7 cellular contexts compared by ENCODE assay signal in genomic region chr10:71888248-71888622, GRCh38. TPM values are rescaled to one million over a fixed set of nuclear protein-coding genes. Genes with fewer than 3 reads are reported as not detected.
DNase-seq lines count a peak whose midpoint lies in the region; ATAC-seq and TF ChIP-seq lines count a peak whose summit lies in the region.

No MANE protein-coding gene starts in this region.

- H2AFZ ChIP-seq in hepatocyte = peak overlapping the region; percentile 82

- DNase-seq in HL-60 (ENCODE audit: low read depth in 1 of 2, low spot score in 1 of 2) (no peak), hepatocyte (ENCODE audit: low spot score) (no peak), RPMI8226 (no peak)
- no peak for DNase-seq in activated CD8-positive, alpha-beta T cell treated with anti-CD3 and anti-CD28 coated beads, Interleukin-2, amount 10 ng/mL, durations not matched to agents 7 days and 5 days
- DNase-seq in stimulated activated naive B cell treated with anti-CD40 and anti-IgM and Interleukin-4, amounts not matched to agents 10 μg/mL and 1 μg/mL and 100 μg/mL, for 72 hours = no peak
- no peak for DNase-seq in effector CD4-positive, alpha-beta T cell

- POLR2A ChIA-PET in activated CD8-positive, alpha-beta T cell treated with anti-CD3 and anti-CD28 coated beads, Interleukin-2, amount 10 ng/mL, durations not matched to agents 7 days and 5 days (lab: Charles Lee) = no interaction called here

- no peak for ATAC-seq in activated CD8-positive, alpha-beta T cell treated with anti-CD3 and anti-CD28 coated beads, Interleukin-2, amount 10 ng/mL, durations not matched to agents 7 days and 5 days
- ATAC-seq in stimulated activated naive B cell treated with anti-CD40 and anti-IgM and Interleukin-4, amounts not matched to agents 10 μg/mL and 1 μg/mL and 100 μg/mL, for 72 hours (replicated peaks) = no peak
- ATAC-seq in GM18870 (IDR thresholded peaks at IDR 0.05; ENCODE audit: unreplicated experiment) = no peak

- H3K27ac ChIP-seq in HL-60 (replicated peaks) = peak overlapping the region; percentile 55
- H3K27ac ChIP-seq in hepatocyte = peak overlapping the region; percentile 82

- peak overlapping the region; percentile 83 for H3K27ac Mint-ChIP-seq in activated CD8-positive, alpha-beta T cell treated with anti-CD3 and anti-CD28 coated beads, Interleukin-2, amount 10 ng/mL, durations not matched to agents 7 days and 5 days
- peak overlapping the region; percentile 87 for H3K27ac Mint-ChIP-seq in stimulated activated naive B cell treated with anti-CD40 and anti-IgM and Interleukin-4, amounts not matched to agents 10 μg/mL and 1 μg/mL and 100 μg/mL, for 72 hours

- H3K27me3 Mint-ChIP-seq in activated CD8-positive, alpha-beta T cell treated with anti-CD3 and anti-CD28 coated beads, Interleukin-2, amount 10 ng/mL, durations not matched to agents 7 days and 5 days (ENCODE audit: low read depth) = peaks cover 21% of the 10 kb centered on the region
- H3K27me3 Mint-ChIP-seq in stimulated activated naive B cell treated with anti-CD40 and anti-IgM and Interleukin-4, amounts not matched to agents 10 μg/mL and 1 μg/mL and 100 μg/mL, for 72 hours = peaks cover 0 to 13% of the 10 kb centered on the region in 2 donors

- no peaks in the 10 kb centered on the region for H3K79me2 ChIP-seq in hepatocyte

- TF ChIP-seq CTCF in HL-60 (IDR thresholded peaks at IDR 0.05; ENCODE audit: insufficient read depth, low read length) (no peak), hepatocyte (IDR thresholded peaks at IDR 0.05; ENCODE audit: poor library complexity) (no peak)

- H3K4me2 ChIP-seq in hepatocyte = peak overlapping the region; percentile 90

- H4K20me1 ChIP-seq in hepatocyte (ENCODE audit: insufficient read depth, poor library complexity, severe bottlenecking) = no peaks in the 10 kb centered on the region

- WGBS in hepatocyte (ENCODE audit: low lambda C conversion rate, missing lambda C conversion rate) = 70% methylated on average over 8 of the region's 8 CpGs

- no peaks in the 10 kb centered on the region for H3K9me3 Mint-ChIP-seq in activated CD8-positive, alpha-beta T cell treated with anti-CD3 and anti-CD28 coated beads, Interleukin-2, amount 10 ng/mL, durations not matched to agents 7 days and 5 days (ENCODE audit: insufficient read depth)
- H3K9me3 Mint-ChIP-seq in stimulated activated naive B cell treated with anti-CD40 and anti-IgM and Interleukin-4, amounts not matched to agents 10 μg/mL and 1 μg/mL and 100 μg/mL, for 72 hours = no peaks in the 10 kb centered on the region

- H3K36me3 ChIP-seq in hepatocyte (replicated peaks; ENCODE audit: insufficient read depth, low read depth) = no peaks in the 10 kb centered on the region

- H3K4me3 Mint-ChIP-seq in activated CD8-positive, alpha-beta T cell treated with anti-CD3 and anti-CD28 coated beads, Interleukin-2, amount 10 ng/mL, durations not matched to agents 7 days and 5 days = peak overlapping the region; percentile 82
- H3K4me3 Mint-ChIP-seq in stimulated activated naive B cell treated with anti-CD40 and anti-IgM and Interleukin-4, amounts not matched to agents 10 μg/mL and 1 μg/mL and 100 μg/mL, for 72 hours = peak overlapping the region; percentile 74 to 83

- H3K27me3 ChIP-seq in HL-60 (ENCODE audit: insufficient read depth, poor library complexity, severe bottlenecking) (no peaks in the 10 kb centered on the region), hepatocyte (no peaks in the 10 kb centered on the region)

- H3K9me2 ChIP-seq in hepatocyte (replicated peaks; ENCODE audit: insufficient read depth) = no peaks in the 10 kb centered on the region

- CTCF ChIA-PET in activated CD8-positive, alpha-beta T cell treated with anti-CD3 and anti-CD28 coated beads, Interleukin-2, amount 10 ng/mL, durations not matched to agents 7 days and 5 days (lab: Charles Lee) = no interaction called here

- peaks cover 5% of the 10 kb centered on the region for H3K4me1 ChIP-seq in hepatocyte (ENCODE audit: insufficient read depth)

- H3K36me3 Mint-ChIP-seq in activated CD8-positive, alpha-beta T cell treated with anti-CD3 and anti-CD28 coated beads, Interleukin-2, amount 10 ng/mL, durations not matched to agents 7 days and 5 days (ENCODE audit: low read depth) = no peaks in the 10 kb centered on the region
- peaks cover 0 to 4% of the 10 kb centered on the region in 2 donors for H3K36me3 Mint-ChIP-seq in stimulated activated naive B cell treated with anti-CD40 and anti-IgM and Interleukin-4, amounts not matched to agents 10 μg/mL and 1 μg/mL and 100 μg/mL, for 72 hours

- no peaks in the 10 kb centered on the region for H3K9me3 ChIP-seq in hepatocyte (ENCODE audit: low read depth)

- H3K4me3 ChIP-seq in HL-60 (replicated peaks; ENCODE audit: insufficient read depth, low read length) = no peak overlapping the region; the same call in 1 of the 2 replicates
- H3K4me3 ChIP-seq in hepatocyte = peak overlapping the region; percentile 57

- peaks cover 15% of the 10 kb centered on the region for H3K4me1 Mint-ChIP-seq in activated CD8-positive, alpha-beta T cell treated with anti-CD3 and anti-CD28 coated beads, Interleukin-2, amount 10 ng/mL, durations not matched to agents 7 days and 5 days (ENCODE audit: low read depth)
- peaks cover 32 to 45% of the 10 kb centered on the region in 2 donors for H3K4me1 Mint-ChIP-seq in stimulated activated naive B cell treated with anti-CD40 and anti-IgM and Interleukin-4, amounts not matched to agents 10 μg/mL and 1 μg/mL and 100 μg/mL, for 72 hours

RNA-seq across cellular contexts. Expression of gene PSAP, which starts 37.2 kb away (rescaled TPM):
- 100 to 1,000 TPM; 112 to 113 TPM for total RNA-seq in activated CD8-positive, alpha-beta T cell treated with anti-CD3 and anti-CD28 coated beads, Interleukin-2, amount 10 ng/mL, durations not matched to agents 7 days and 5 days
- total RNA-seq in hepatocyte = 686 and 732 TPM in 2 replicates
- polyA plus RNA-seq in hepatocyte = 954 and 987 TPM in 2 replicates
